Comparison of ENCODE assay signal across 8 cellular contexts in genomic region chr9:89179535-89179919, GRCh38. TPM values are rescaled to one million over a fixed set of nuclear protein-coding genes. Genes with fewer than 3 reads are reported as not detected.
DNase-seq lines count a peak whose midpoint lies in the region; ATAC-seq lines count a peak whose summit lies in the region.

No MANE protein-coding gene starts in this region.

- H3K9me3 ChIP-seq in iPS DF 6.9 (ENCODE audit: control insufficient read depth, insufficient read depth, low read length): no peaks in the 10 kb centered on the region

- intact Hi-C loops in posterior cingulate gyrus (cut with DNase I): loop anchor here (10.0 kb wide), 1 partner anchor 135 kb away; the partner anchor contains the start of genes CKS2 and SECISBP2

- H3K9me3 Mint-ChIP-seq in activated CD8-positive, alpha-beta T cell treated with anti-CD3 and anti-CD28 coated beads, Interleukin-2, amount 10 ng/mL, durations not matched to agents 7 days and 5 days (ENCODE audit: insufficient read depth): no peaks in the 10 kb centered on the region
- H3K9me3 Mint-ChIP-seq in stimulated activated effector memory CD8-positive, alpha-beta T cell treated with anti-CD3 and anti-CD28 coated beads, Interleukin-12 subunit alpha, Interleukin-12 subunit beta, amount 100 ng/mL, for 72 hours: no peaks in the 10 kb centered on the region

- no peak overlapping the region for H3K27ac ChIP-seq in iPS DF 6.9 (ENCODE audit: low read length)

- no peaks in the 10 kb centered on the region for H3K36me3 Mint-ChIP-seq in activated CD8-positive, alpha-beta T cell treated with anti-CD3 and anti-CD28 coated beads, Interleukin-2, amount 10 ng/mL, durations not matched to agents 7 days and 5 days (ENCODE audit: low read depth)
- H3K36me3 Mint-ChIP-seq in stimulated activated effector memory CD8-positive, alpha-beta T cell treated with anti-CD3 and anti-CD28 coated beads, Interleukin-12 subunit alpha, Interleukin-12 subunit beta, amount 100 ng/mL, for 72 hours: no peaks in the 10 kb centered on the region

- H3K4me1 ChIP-seq in iPS DF 6.9 (ENCODE audit: control insufficient read depth, insufficient read depth, low read length): no peaks in the 10 kb centered on the region; the same call in 1 of the 2 replicates

- peaks cover 60% of the 10 kb centered on the region for H3K27me3 Mint-ChIP-seq in activated CD8-positive, alpha-beta T cell treated with anti-CD3 and anti-CD28 coated beads, Interleukin-2, amount 10 ng/mL, durations not matched to agents 7 days and 5 days (ENCODE audit: low read depth)

- WGBS in iPS DF 6.9 (ENCODE audit: insufficient coverage, insufficient read length): no CpG with 5 or more reads among the region's 6 CpGs

- no peak for ATAC-seq in activated CD8-positive, alpha-beta T cell treated with anti-CD3 and anti-CD28 coated beads, Interleukin-2, amount 10 ng/mL, durations not matched to agents 7 days and 5 days
- no peak for ATAC-seq in stimulated activated effector memory CD8-positive, alpha-beta T cell treated with anti-CD3 and anti-CD28 coated beads, Interleukin-12 subunit alpha, Interleukin-12 subunit beta, amount 100 ng/mL, for 72 hours
- ATAC-seq in HG03469 (IDR thresholded peaks at IDR 0.05; ENCODE audit: unreplicated experiment): no peak

- H3K27me3 ChIP-seq in iPS DF 6.9 (ENCODE audit: control insufficient read depth, insufficient read depth, low read length): peaks cover 9% of the 10 kb centered on the region

- POLR2A ChIA-PET in activated CD8-positive, alpha-beta T cell treated with anti-CD3 and anti-CD28 coated beads, Interleukin-2, amount 10 ng/mL, durations not matched to agents 7 days and 5 days (lab: Charles Lee): no interaction called here

- no peaks in the 10 kb centered on the region for H3K36me3 ChIP-seq in iPS DF 6.9 (ENCODE audit: control insufficient read depth, insufficient read depth, low read length)

- DNase-seq in NCI-H748 (lab: John Stamatoyannopoulos, UW; ENCODE audit: unreplicated experiment) (peak; percentile 34), NCI-H748 treated with DMSO at 0.1 percent for 48 hours (lab: John Stamatoyannopoulos, UW) (no peak), iPS DF 6.9 (ENCODE audit: low read depth, low spot score) (no peak), SK-N-DZ (ENCODE audit: low spot score) (no peak), posterior cingulate gyrus (no peak)
- DNase-seq in activated CD8-positive, alpha-beta T cell treated with anti-CD3 and anti-CD28 coated beads, Interleukin-2, amount 10 ng/mL, durations not matched to agents 7 days and 5 days: no peak
- DNase-seq in stimulated activated effector memory CD8-positive, alpha-beta T cell treated with anti-CD3 and anti-CD28 coated beads, Interleukin-12 subunit alpha, Interleukin-12 subunit beta, amount 100 ng/mL, for 72 hours (ENCODE audit: low spot score in 2 of 2): peak in 1 of 2 donors; percentile 15

- H3K4me1 Mint-ChIP-seq in activated CD8-positive, alpha-beta T cell treated with anti-CD3 and anti-CD28 coated beads, Interleukin-2, amount 10 ng/mL, durations not matched to agents 7 days and 5 days (ENCODE audit: low read depth): peaks cover 13% of the 10 kb centered on the region
- H3K4me1 Mint-ChIP-seq in stimulated activated effector memory CD8-positive, alpha-beta T cell treated with anti-CD3 and anti-CD28 coated beads, Interleukin-12 subunit alpha, Interleukin-12 subunit beta, amount 100 ng/mL, for 72 hours: peaks cover 15% of the 10 kb centered on the region

- H3K4me3 ChIP-seq in iPS DF 6.9 (ENCODE audit: low read length): peak overlapping the region; percentile 27; the same call in 1 of the 2 replicates

- peak overlapping the region; percentile 2 for H3K4me3 Mint-ChIP-seq in activated CD8-positive, alpha-beta T cell treated with anti-CD3 and anti-CD28 coated beads, Interleukin-2, amount 10 ng/mL, durations not matched to agents 7 days and 5 days
- H3K4me3 Mint-ChIP-seq in stimulated activated effector memory CD8-positive, alpha-beta T cell treated with anti-CD3 and anti-CD28 coated beads, Interleukin-12 subunit alpha, Interleukin-12 subunit beta, amount 100 ng/mL, for 72 hours: peak overlapping the region; percentile 39

- CTCF ChIA-PET in activated CD8-positive, alpha-beta T cell treated with anti-CD3 and anti-CD28 coated beads, Interleukin-2, amount 10 ng/mL, durations not matched to agents 7 days and 5 days (lab: Charles Lee): interaction anchor here (0.6 kb wide), 1 partner anchor 99 kb away, joined by 3 read pairs; no protein-coding TSS in a partner anchor

- no peak overlapping the region for H3K27ac Mint-ChIP-seq in activated CD8-positive, alpha-beta T cell treated with anti-CD3 and anti-CD28 coated beads, Interleukin-2, amount 10 ng/mL, durations not matched to agents 7 days and 5 days
- H3K27ac Mint-ChIP-seq in stimulated activated effector memory CD8-positive, alpha-beta T cell treated with anti-CD3 and anti-CD28 coated beads, Interleukin-12 subunit alpha, Interleukin-12 subunit beta, amount 100 ng/mL, for 72 hours: no peak overlapping the region

RNA-seq across cellular contexts. Expression of gene SHC3, which starts 0.9 kb away (rescaled TPM):
- total RNA-seq in activated CD8-positive, alpha-beta T cell treated with anti-CD3 and anti-CD28 coated beads, Interleukin-2, amount 10 ng/mL, durations not matched to agents 7 days and 5 days: not detected
- 0.03 and 0.06 TPM in 2 replicates for polyA plus RNA-seq in SK-N-DZ (2014; cell fraction: cytosol; rRNA removed)
- 0.11 and 0.25 TPM in 2 replicates for polyA plus RNA-seq in SK-N-DZ (2014; cell fraction: nucleus; rRNA removed)
